24 cellular contexts compared by ENCODE assay signal in genomic region chr12:105769486-105769885, GRCh38.
A peak's percentile ranks its signal among the peaks of the same experiment; 100 is the strongest.
DNase-seq lines count a peak whose midpoint lies in the region; ATAC-seq, FAIRE-seq and TF ChIP-seq lines count a peak whose summit lies in the region.
"Had no signal": no experiment of that assay in that cellular context is flagged by ENCODE, and none has a peak within 500 bp of the region (broad histone marks: within the 10 kb centered on the region; RNA-seq: fewer than 3 reads in every experiment).

No MANE protein-coding gene starts in this region.

- H4K8ac ChIP-seq in H1 (ENCODE audit: extremely low read depth, insufficient read depth, low read length), result no peak overlapping the region

- ATAC-seq in GM18519 (IDR thresholded peaks at IDR 0.05; ENCODE audit: low FRiP score, unreplicated experiment), result no peak
- ATAC-seq: GM12878 had no signal

- no peak overlapping the region for H3K56ac ChIP-seq in H1 (replicated peaks; ENCODE audit: insufficient read length, low read depth, low read length)

- CTCF ChIA-PET in H1 (lab: Charles Lee; ENCODE audit: partially characterized antibody), result interaction anchor here (0.6 to 4.2 kb wide), 3 partner anchors 8 to 64 kb away, joined by 3 to 22 read pairs (median 6); no protein-coding TSS in a partner anchor

- no peak overlapping the region for H4K5ac ChIP-seq in H1 (ENCODE audit: insufficient read length, low read depth, low read length)

- H3K79me2 ChIP-seq in H1 (ENCODE audit: control insufficient read depth in 1 of 2, insufficient read depth in 2 of 2, low read length in 2 of 2) (no peaks in the 10 kb centered on the region), neural progenitor cell (ENCODE audit: low read depth) (no peaks in the 10 kb centered on the region)

- no peaks in the 10 kb centered on the region for H3K23me2 ChIP-seq in H1 (ENCODE audit: low read depth, low read length)

- no peak overlapping the region for H3K4me3 Mint-ChIP-seq in neural progenitor cell
- H3K4me3 Mint-ChIP-seq: H9, HFFc6 had no signal

- H3K36me3 Mint-ChIP-seq in neural progenitor cell, result peaks cover 1% of the 10 kb centered on the region

- no peaks in the 10 kb centered on the region for H3F3A ChIP-seq in neural progenitor cell (ENCODE audit: low read depth)

- H2AK5ac ChIP-seq in H1 (ENCODE audit: low read depth, low read length), result no peak overlapping the region

- peak overlapping the region; percentile 47 for H3K27ac Mint-ChIP-seq in neural progenitor cell
- H3K27ac Mint-ChIP-seq: H9, HFFc6 had no signal

- H3K9me3 ChIP-seq in H1 (ENCODE audit: insufficient read depth in 2 of 2, low read depth in 1 of 2, low read length in 1 of 2) (no peaks in the 10 kb centered on the region), neural progenitor cell (ENCODE audit: low read depth) (no peaks in the 10 kb centered on the region)
- H3K9me3 ChIP-seq: MG63 had no signal

- H4K91ac ChIP-seq in H1 (replicated peaks; ENCODE audit: insufficient read length, low read length), result no peak overlapping the region

- no peak overlapping the region for H2AFZ ChIP-seq in H1 (ENCODE audit: low read length)
- H2AFZ ChIP-seq in neural progenitor cell (replicated peaks), result no peak overlapping the region

- no peak overlapping the region for H2BK15ac ChIP-seq in H1 (ENCODE audit: low read length)

- H4K20me1 ChIP-seq in H1 (replicated peaks in 1 of 2; ENCODE audit: control insufficient read depth in 1 of 2, insufficient read depth in 2 of 2, low read length in 2 of 2) (no peaks in the 10 kb centered on the region), neural progenitor cell (ENCODE audit: low read depth) (no peaks in the 10 kb centered on the region)

- no peaks in the 10 kb centered on the region for H3K79me1 ChIP-seq in H1 (ENCODE audit: low read depth, low read length)

- H2BK120ac ChIP-seq in H1 (replicated peaks; ENCODE audit: low read depth, low read length), result no peak overlapping the region

- FAIRE-seq in H1 (lab: Jason Lieb, UNC), result no peak
- FAIRE-seq: G401.6, GM12878, GM19239, HTR-8/SVneo had no signal

- peaks cover 2% of the 10 kb centered on the region for H3K27me3 Mint-ChIP-seq in neural progenitor cell (ENCODE audit: insufficient read depth, low read depth)

- no peak for TF ChIP-seq POLR2A in H1 (IDR thresholded peaks at IDR 0.05; ENCODE audit: control extremely low read depth in 1 of 2, low read depth in 2 of 2, low read length in 2 of 2)

- H3K4me3 ChIP-seq in H1 (ENCODE audit: extremely low read depth in 1 of 4, insufficient read depth in 2 of 4, low read depth in 3 of 4, low read length in 4 of 4) (no peak overlapping the region), neural progenitor cell (no peak overlapping the region)
- H3K4me3 ChIP-seq: GM12878, MG63 had no signal

- H3K36me3 ChIP-seq in H1 (ENCODE audit: control insufficient read depth in 2 of 4, insufficient read depth in 4 of 4, low read length in 3 of 4) (no peaks in the 10 kb centered on the region), neural progenitor cell (no peaks in the 10 kb centered on the region)
- H3K36me3 ChIP-seq: MG63 had no signal

- H3K4me2 ChIP-seq in H1 (ENCODE audit: insufficient read depth in 1 of 2, low read depth in 2 of 2, low read length in 2 of 2) (no peak overlapping the region), neural progenitor cell (no peak overlapping the region)

- TF ChIP-seq CTCF in H1 (IDR thresholded peaks at IDR 0.05; ENCODE audit: control extremely low read depth in 1 of 3, insufficient read depth in 1 of 3, low read depth in 1 of 3, low read length in 3 of 3), result no peak
- no peak for TF ChIP-seq CTCF in neural progenitor cell (IDR thresholded peaks at IDR 0.05)

- no peak overlapping the region for H2BK5ac ChIP-seq in H1 (ENCODE audit: low read depth, low read length)

- H2BK12ac ChIP-seq in H1 (ENCODE audit: low read depth, low read length), result no peak overlapping the region

- no peak overlapping the region for H3K4ac ChIP-seq in H1 (replicated peaks; ENCODE audit: insufficient read length, low read depth, low read length)

- H3K4me1 ChIP-seq in H1 (replicated peaks in 1 of 4; ENCODE audit: control insufficient read depth in 3 of 4, insufficient read depth in 4 of 4, low read length in 3 of 4), result 0 out of 7 replicates have a peak, but pooled peaks cover 0 to 2% (median 0%) of the 10 kb centered on the region in 4 experiments
- peaks cover 23% of the 10 kb centered on the region for H3K4me1 ChIP-seq in neural progenitor cell

- WGBS in H1 (ENCODE audit: extremely low coverage in 1 of 2, insufficient coverage in 1 of 2, insufficient read length in 1 of 2, insufficient replicate concordance in 2 of 2, low coverage in 1 of 2, low lambda C conversion rate in 2 of 2, missing lambda C conversion rate in 1 of 2), 2 experiments, result 83% methylated on average over 2 of the region's 2 CpGs; no CpG with 5 or more reads in 1 of the 2 experiments

- POLR2A ChIA-PET in H1 (lab: Charles Lee; ENCODE audit: partially characterized antibody), result no interaction called here

- peak overlapping the region; percentile 45 for H3K14ac ChIP-seq in H1 (ENCODE audit: insufficient read length)

- peaks cover 27% of the 10 kb centered on the region for H3K4me1 Mint-ChIP-seq in neural progenitor cell

- peaks cover 12% of the 10 kb centered on the region for H3K9me3 Mint-ChIP-seq in neural progenitor cell
- H3K9me3 Mint-ChIP-seq: H9, HFFc6 had no signal

- no peak for TF ChIP-seq EP300 in H1 (IDR thresholded peaks at IDR 0.05; ENCODE audit: borderline replicate concordance in 1 of 2, low read depth in 2 of 2, low read length in 2 of 2)

- H3K18ac ChIP-seq in H1 (ENCODE audit: extremely low read depth, low read length), result no peak overlapping the region

- no peak overlapping the region for H3K23ac ChIP-seq in H1 (ENCODE audit: insufficient read length)

- H3K27me3 ChIP-seq in H1 (replicated peaks in 1 of 4; ENCODE audit: control insufficient read depth in 3 of 4, extremely low read depth in 1 of 4, insufficient read depth in 3 of 4, low read length in 3 of 4) (no peaks in the 10 kb centered on the region), neural progenitor cell (no peaks in the 10 kb centered on the region)
- H3K27me3 ChIP-seq: MG63 had no signal

- TF ChIP-seq RAD21 in H1 (IDR thresholded peaks at IDR 0.05 in 1 of 2, conservative IDR thresholded peaks at IDR 0.05 in 1 of 2; ENCODE audit: low read depth in 2 of 2, low read length in 2 of 2), result no peak

- H3K9ac ChIP-seq in H1 (replicated peaks in 1 of 4; ENCODE audit: extremely low read depth in 1 of 4, low read depth in 3 of 4, low read length in 3 of 4) (no peak overlapping the region), neural progenitor cell (no peak overlapping the region)

- no peak overlapping the region for H3K27ac ChIP-seq in H1 (ENCODE audit: low read depth, low read length)
- H3K27ac ChIP-seq in neural progenitor cell, result no peak overlapping the region
- H3K27ac ChIP-seq: RWPE1 had no signal

- DNase-seq in NCI-H82 (lab: John Stamatoyannopoulos, UW) (peak; percentile 15), NCI-H82 treated with DMSO at 0.1 percent for 48 hours (lab: John Stamatoyannopoulos, UW; ENCODE audit: unreplicated experiment) (no peak), H1 (ENCODE audit: low read depth in 1 of 2, low spot score in 2 of 2) (no peak), neural progenitor cell (ENCODE audit: low spot score) (no peak), hepatic stellate cell (ENCODE audit: low spot score) (no peak), inferior parietal cortex (ENCODE audit: extremely low spot score) (no peak)
- DNase-seq: 8988T, ACHN, H9, HFFc6, KBM-7, MG63, NCI-H1105 treated with DMSO at 0.1 percent for 48 hours, NCI-H146, NCI-H1930, NCI-H2107, NCI-H524, SHP77 had no signal

- H2BK20ac ChIP-seq in H1 (ENCODE audit: low read length), result no peak overlapping the region

TF ChIP-seq in H1, 55 proteins besides CTCF, POLR2A, EP300 and RAD21:
- no peak for TF ChIP-seq POLR2AphosphoS5 (IDR thresholded peaks at IDR 0.05; ENCODE audit: low read depth, low read length)
- no peak for TF ChIP-seq TAF1 (IDR thresholded peaks at IDR 0.05; ENCODE audit: low read depth, low read length)
- TF ChIP-seq YY1 (IDR thresholded peaks at IDR 0.05; ENCODE audit: low read depth, low read length), result no peak
- no peak for TF ChIP-seq SRF (IDR thresholded peaks at IDR 0.05; ENCODE audit: low read depth, low read length)
- no peak for TF ChIP-seq CREB1 (IDR thresholded peaks at IDR 0.05)
- no peak for TF ChIP-seq BCL11A (IDR thresholded peaks at IDR 0.05; ENCODE audit: low read depth in 2 of 2, low read length in 2 of 2)
- no peak for TF ChIP-seq HDAC2 (IDR thresholded peaks at IDR 0.05; ENCODE audit: borderline replicate concordance in 1 of 2, low read depth in 2 of 2, low read length in 2 of 2)
- no peak for TF ChIP-seq CHD1 (IDR thresholded peaks at IDR 0.05; ENCODE audit: low read depth, low read length)
- TF ChIP-seq ZNF274 (IDR thresholded peaks at IDR 0.05; ENCODE audit: borderline replicate concordance, extremely low read depth, low read length), result no peak
- TF ChIP-seq SIRT6 (IDR thresholded peaks at IDR 0.05; ENCODE audit: low read length), result no peak
- no peak for TF ChIP-seq TEAD4 (IDR thresholded peaks at IDR 0.05; ENCODE audit: low read depth, low read length)
- TF ChIP-seq JUN (IDR thresholded peaks at IDR 0.05; ENCODE audit: low read depth, low read length), result no peak
- no peak for TF ChIP-seq E2F6 (IDR thresholded peaks at IDR 0.05)
- no peak for TF ChIP-seq SUZ12 (IDR thresholded peaks at IDR 0.05; ENCODE audit: low read length)
- TF ChIP-seq, protein P1, sequence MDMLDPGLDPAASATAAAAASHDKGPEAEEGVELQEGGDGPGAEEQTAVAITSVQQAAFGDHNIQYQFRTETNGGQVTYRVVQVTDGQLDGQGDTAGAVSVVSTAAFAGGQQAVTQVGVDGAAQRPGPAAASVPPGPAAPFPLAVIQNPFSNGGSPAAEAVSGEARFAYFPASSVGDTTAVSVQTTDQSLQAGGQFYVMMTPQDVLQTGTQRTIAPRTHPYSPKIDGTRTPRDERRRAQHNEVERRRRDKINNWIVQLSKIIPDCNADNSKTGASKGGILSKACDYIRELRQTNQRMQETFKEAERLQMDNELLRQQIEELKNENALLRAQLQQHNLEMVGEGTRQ (IDR thresholded peaks at IDR 0.05; ENCODE audit: low read length), result no peak
- TF ChIP-seq NANOG (IDR thresholded peaks at IDR 0.05; ENCODE audit: insufficient read depth, low read depth, low read length, poor library complexity, severe bottlenecking), result no peak
- TF ChIP-seq HDAC6 (IDR thresholded peaks at IDR 0.05; ENCODE audit: low read depth, low read length), result no peak
- no peak for TF ChIP-seq FOSL1 (IDR thresholded peaks at IDR 0.05; ENCODE audit: insufficient read depth, low read depth, low read length)
- TF ChIP-seq SIX5 (IDR thresholded peaks at IDR 0.05; ENCODE audit: low read depth, low read length), result no peak
- no peak for TF ChIP-seq TBP (IDR thresholded peaks at IDR 0.05; ENCODE audit: low read depth, low read length)
TF ChIP-seq in H1: peak in this region for 0.
